18 cellular contexts compared by ENCODE assay signal in genomic region chr1:2136386-2136821, GRCh38. TPM values are rescaled to one million over a fixed set of nuclear protein-coding genes. Genes with fewer than 3 reads are reported as not detected.
A peak's percentile ranks its signal among the peaks of the same experiment; 100 is the strongest.
DNase-seq lines count a peak whose midpoint lies in the region; ATAC-seq, FAIRE-seq and TF ChIP-seq lines count a peak whose summit lies in the region.
"Had no signal": no experiment of that assay in that cellular context is flagged by ENCODE, and none has a peak within 500 bp of the region (broad histone marks: within the 10 kb centered on the region; RNA-seq: fewer than 3 reads in every experiment).

No MANE protein-coding gene starts in this region.

- TF ChIP-seq POLR2A in A549 (IDR thresholded peaks at IDR 0.05; ENCODE audit: low read length), result no peak

- no peak for TF ChIP-seq RAD21 in A549 (conservative IDR thresholded peaks at IDR 0.05 in 1 of 2, IDR thresholded peaks at IDR 0.05 in 1 of 2)

- H3K36me3 Mint-ChIP-seq in IgD-negative memory B cell (no peaks in the 10 kb centered on the region), neural progenitor cell (no peaks in the 10 kb centered on the region)
- H3K36me3 Mint-ChIP-seq in activated CD8-positive, alpha-beta T cell treated with anti-CD3 and anti-CD28 coated beads for 36 hours (ENCODE audit: low read depth), result no peaks in the 10 kb centered on the region

- H3K9me3 ChIP-seq in A549 (no peaks in the 10 kb centered on the region), left ventricle myocardium inferior (replicated peaks) (no peaks in the 10 kb centered on the region), neural progenitor cell (ENCODE audit: low read depth) (no peaks in the 10 kb centered on the region)
- H3K9me3 ChIP-seq: mucosa of descending colon, spleen had no signal

- H3K4me2 ChIP-seq in A549 (no peak overlapping the region), neural progenitor cell (no peak overlapping the region)

- H3K36me3 ChIP-seq in left ventricle myocardium inferior (no peaks in the 10 kb centered on the region), neural progenitor cell (no peaks in the 10 kb centered on the region)
- H3K36me3 ChIP-seq: brain microvascular endothelial cell had no signal

- intact Hi-C loops in left ventricle myocardium inferior (cut with micrococcal nuclease), result no loop called here
- intact Hi-C loops in activated CD8-positive, alpha-beta T cell treated with anti-CD3 and anti-CD28 coated beads for 36 hours (cut with micrococcal nuclease), result no loop called here

- H4K20me1 ChIP-seq in neural progenitor cell (ENCODE audit: low read depth), result peaks cover 4% of the 10 kb centered on the region

- H3K9ac ChIP-seq in neural progenitor cell, result no peak overlapping the region

- ATAC-seq in A549, result no peak
- ATAC-seq in activated CD8-positive, alpha-beta T cell treated with anti-CD3 and anti-CD28 coated beads for 36 hours, result no peak

- H3K27me3 Mint-ChIP-seq in IgD-negative memory B cell, result no peaks in the 10 kb centered on the region
- H3K27me3 Mint-ChIP-seq in neural progenitor cell (ENCODE audit: insufficient read depth, low read depth), result peaks cover 10% of the 10 kb centered on the region
- no peaks in the 10 kb centered on the region for H3K27me3 Mint-ChIP-seq in activated CD8-positive, alpha-beta T cell treated with anti-CD3 and anti-CD28 coated beads for 36 hours

- CTCF ChIA-PET in A549 (lab: Yijun Ruan, JAX), result interaction anchor here (0.6 kb wide), 1 partner anchor 79 kb away, joined by 3 read pairs; no protein-coding TSS in a partner anchor
- CTCF ChIA-PET in activated CD8-positive, alpha-beta T cell treated with anti-CD3 and anti-CD28 coated beads for 36 hours (lab: Charles Lee), result interaction anchor here (1.1 to 1.6 kb wide), 2 partner anchors 38 to 59 kb away, joined by 3 to 4 read pairs; partner anchors contain the start of gene FAAP20

- H3K27ac ChIP-seq in A549, result no peak overlapping the region
- peak overlapping the region; percentile 86 for H3K27ac ChIP-seq in left ventricle myocardium inferior (replicated peaks)
- H3K27ac ChIP-seq in neural progenitor cell, result no peak overlapping the region
- H3K27ac ChIP-seq: HL-60 had no signal

- TF ChIP-seq CTCF in A549 (IDR thresholded peaks at IDR 0.05) (no peak), left ventricle myocardium inferior (IDR thresholded peaks at IDR 0.05; ENCODE audit: borderline replicate concordance) (no peak), neural progenitor cell (IDR thresholded peaks at IDR 0.05) (no peak)
- no peak for TF ChIP-seq CTCF in activated CD8-positive, alpha-beta T cell treated with anti-CD3 and anti-CD28 coated beads for 36 hours (IDR thresholded peaks at IDR 0.05)

- H3K9me3 Mint-ChIP-seq in IgD-negative memory B cell, result no peaks in the 10 kb centered on the region
- no peaks in the 10 kb centered on the region for H3K9me3 Mint-ChIP-seq in neural progenitor cell
- H3K9me3 Mint-ChIP-seq in activated CD8-positive, alpha-beta T cell treated with anti-CD3 and anti-CD28 coated beads for 36 hours, result no peaks in the 10 kb centered on the region
- H3K9me3 Mint-ChIP-seq: T-helper 1 cell treated with Interleukin-12 subunit alpha and Interleukin-12 subunit beta and Interleukin-4 antibody, amounts not matched to agents 30 μg/mL and 1 μg/mL, for 36 hours had no signal

- H3K79me2 ChIP-seq in neural progenitor cell (ENCODE audit: low read depth), result peaks cover 10% of the 10 kb centered on the region

- H3K4me3 ChIP-seq in A549, result no peak overlapping the region
- H3K4me3 ChIP-seq in left ventricle myocardium inferior, result no peak overlapping the region
- no peak overlapping the region for H3K4me3 ChIP-seq in neural progenitor cell
- H3K4me3 ChIP-seq: mucosa of descending colon, spleen had no signal

- POLR2A ChIA-PET in A549 (lab: Yijun Ruan, JAX), result no interaction called here
- POLR2A ChIA-PET in activated CD8-positive, alpha-beta T cell treated with anti-CD3 and anti-CD28 coated beads for 36 hours (lab: Charles Lee), result no interaction called here

- H3K4me1 Mint-ChIP-seq in IgD-negative memory B cell (peaks cover 7 to 21% (median 12%) of the 10 kb centered on the region in 3 donors), neural progenitor cell (peaks cover 77% of the 10 kb centered on the region)
- H3K4me1 Mint-ChIP-seq in activated CD8-positive, alpha-beta T cell treated with anti-CD3 and anti-CD28 coated beads for 36 hours (ENCODE audit: low read depth), result peaks cover 30% of the 10 kb centered on the region

- H3K27me3 ChIP-seq in left ventricle myocardium inferior (ENCODE audit: low read depth) (no peaks in the 10 kb centered on the region), neural progenitor cell (no peaks in the 10 kb centered on the region)
- H3K27me3 ChIP-seq: brain microvascular endothelial cell, spleen had no signal

- WGBS in A549 (ENCODE audit: missing lambda C conversion rate), result 56% methylated on average over 6 of the region's 8 CpGs

- peaks cover 26% of the 10 kb centered on the region for H3F3A ChIP-seq in neural progenitor cell (ENCODE audit: low read depth)

- H3K4me3 Mint-ChIP-seq in IgD-negative memory B cell (no peak overlapping the region), neural progenitor cell (peak overlapping the region; percentile 34)
- no peak overlapping the region for H3K4me3 Mint-ChIP-seq in activated CD8-positive, alpha-beta T cell treated with anti-CD3 and anti-CD28 coated beads for 36 hours
- H3K4me3 Mint-ChIP-seq: T-helper 1 cell treated with Interleukin-12 subunit alpha and Interleukin-12 subunit beta and Interleukin-4 antibody, amounts not matched to agents 30 μg/mL and 1 μg/mL, for 36 hours had no signal

- H3K4me1 ChIP-seq in A549, result peaks cover 15% of the 10 kb centered on the region
- H3K4me1 ChIP-seq in left ventricle myocardium inferior, result peaks cover 50% of the 10 kb centered on the region
- H3K4me1 ChIP-seq in neural progenitor cell, result peaks cover 13% of the 10 kb centered on the region

- no peak overlapping the region for H2AFZ ChIP-seq in neural progenitor cell (replicated peaks)

- peak overlapping the region in 2 of 3 donors; percentile 11 to 69 for H3K27ac Mint-ChIP-seq in IgD-negative memory B cell
- peak overlapping the region; percentile 100 for H3K27ac Mint-ChIP-seq in neural progenitor cell
- no peak overlapping the region for H3K27ac Mint-ChIP-seq in activated CD8-positive, alpha-beta T cell treated with anti-CD3 and anti-CD28 coated beads for 36 hours
- H3K27ac Mint-ChIP-seq: T-helper 1 cell treated with Interleukin-12 subunit alpha and Interleukin-12 subunit beta and Interleukin-4 antibody, amounts not matched to agents 30 μg/mL and 1 μg/mL, for 36 hours had no signal

- no peak for FAIRE-seq in A549 (lab: Jason Lieb, UNC)
- FAIRE-seq: islet of Langerhans had no signal

- TF ChIP-seq EP300 in A549 (IDR thresholded peaks at IDR 0.05), result no peak

- no peak for DNase-seq in A549 (ENCODE audit: low read depth in 1 of 2, low spot score in 1 of 2)
- peak; percentile 10 for DNase-seq in left ventricle myocardium inferior
- no peak for DNase-seq in neural progenitor cell (ENCODE audit: low spot score)
- DNase-seq in stimulated activated CD4-positive, alpha-beta T cell treated with anti-CD3 and anti-CD28 coated beads, Interleukin-4, amount 100 ng/mL, for 24 hours, result no peak
- DNase-seq in activated CD4-positive, alpha-beta T cell treated with anti-CD3 and anti-CD28 coated beads, Interleukin-2, amount 50 U/mL, for 1 hour, result no peak
- DNase-seq in activated CD8-positive, alpha-beta T cell treated with anti-CD3 and anti-CD28 coated beads for 36 hours, result no peak
- no peak for DNase-seq in NCI-H69 (lab: John Stamatoyannopoulos, UW)
- DNase-seq: activated naive CD4-positive, alpha-beta T cell treated with anti-CD3 and anti-CD28 coated beads, Interleukin-2, amount 50 U/mL, for 16 hours; brain microvascular endothelial cell; Karpas-422; NK-92 treated with Interleukin-12 subunit alpha and Interleukin-12 subunit beta, amount 100 ng/mL, for 24 hours; stimulated activated naive CD4-positive, alpha-beta T cell treated with Interleukin-2 at 50 U/mL for 16 hours had no signal

TF ChIP-seq in A549, 52 proteins besides CTCF, POLR2A, EP300 and RAD21:
- TF ChIP-seq HEYL (CRISPR knock-in tag; IDR thresholded peaks at IDR 0.05) (no peak), ZFP36 (IDR thresholded peaks at IDR 0.05; ENCODE audit: borderline replicate concordance, partially characterized antibody) (peak; percentile 81), KDM5A (IDR thresholded peaks at IDR 0.05) (no peak)

RNA-seq across cellular contexts. Expression of gene FAAP20, which starts 58.2 kb away (rescaled TPM):
- polyA plus RNA-seq in A549 (2011; rRNA removed) (4.4 and 5.1 TPM in 2 replicates), A549 (2017; fragmentation: RNase III; extraction: RNeasy Plus Mini Kit Qiagen cat#74134 plus additional on column Dnase treatment) (21.7 to 26.0 TPM (median 23.1 TPM) in 3 replicates), IgD-negative memory B cell (78.2 TPM)
- polyA plus RNA-seq in A549 (2012; cell fraction: cytosol; rRNA removed), result 19.0 and 29.4 TPM in 2 replicates
- polyA plus RNA-seq in A549 (2012; cell fraction: nucleus; rRNA removed), result 27.4 and 29.2 TPM in 2 replicates
- 2.8 and 3.2 TPM in 2 replicates for polyA minus RNA-seq in A549 (2011; rRNA and poly(A)+ RNA removed)
- total RNA-seq in left ventricle myocardium inferior (37.0 TPM), neural progenitor cell (ENCODE audit: low replicate concordance) (11.3 and 68.2 TPM in 2 replicates)
- 10 to 100 TPM; 64.7 to 71.7 TPM for total RNA-seq in activated CD8-positive, alpha-beta T cell treated with anti-CD3 and anti-CD28 coated beads for 36 hours
